ENCODE assay signal across 1 cellular context in genomic region chr22:31080848-31081649, GRCh38.
A peak's percentile ranks its signal among the peaks of the same experiment; 100 is the strongest.
TF ChIP-seq lines count a peak whose summit lies in the region.

TSS of gene SMTN (plus strand) at chr22:31081318. CDS start at chr22:31083259, 1,941 bp downstream.

TF ChIP-seq in HepG2, 621 proteins besides CTCF, POLR2A, EP300 and RAD21 (continued from another document and continues in another):
- TF ChIP-seq, protein P1, sequence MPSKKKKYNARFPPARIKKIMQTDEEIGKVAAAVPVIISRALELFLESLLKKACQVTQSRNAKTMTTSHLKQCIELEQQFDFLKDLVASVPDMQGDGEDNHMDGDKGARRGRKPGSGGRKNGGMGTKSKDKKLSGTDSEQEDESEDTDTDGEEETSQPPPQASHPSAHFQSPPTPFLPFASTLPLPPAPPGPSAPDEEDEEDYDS (CRISPR knock-in tag; IDR thresholded peaks at IDR 0.05): peak; percentile 85
- TF ChIP-seq ERF (CRISPR knock-in tag; IDR thresholded peaks at IDR 0.05) (peak; percentile 78), NAIF1 (CRISPR knock-in tag; IDR thresholded peaks at IDR 0.05; ENCODE audit: borderline replicate concordance) (no peak), MLX (CRISPR knock-in tag; IDR thresholded peaks at IDR 0.05) (no peak), PCBP2 (optimal IDR thresholded peaks at IDR 0.05; ENCODE audit: low read depth, low read length, poor library complexity, severe bottlenecking) (no peak), ELF4 (CRISPR knock-in tag; IDR thresholded peaks at IDR 0.05; ENCODE audit: borderline replicate concordance) (no peak), ZNF317 (CRISPR knock-in tag; IDR thresholded peaks at IDR 0.05) (0 out of 2 replicates have a peak, but pooled peaks have one; percentile 42), ZHX1 (CRISPR knock-in tag; IDR thresholded peaks at IDR 0.05; ENCODE audit: low read depth) (no peak), ZNF7 (CRISPR knock-in tag; IDR thresholded peaks at IDR 0.05) (no peak), ZNF549 (CRISPR knock-in tag; IDR thresholded peaks at IDR 0.05) (no peak), PLSCR1 (CRISPR knock-in tag; IDR thresholded peaks at IDR 0.05; ENCODE audit: borderline replicate concordance) (peak; percentile 24; the same call in 1 of the 2 replicates), ZNF547 (CRISPR knock-in tag; IDR thresholded peaks at IDR 0.05) (peak; percentile 28; the same call in 1 of the 2 replicates), CENPT (CRISPR knock-in tag; IDR thresholded peaks at IDR 0.05; ENCODE audit: low read depth) (no peak), ZNF207 (IDR thresholded peaks at IDR 0.05; ENCODE audit: borderline replicate concordance) (no peak), SRSF4 (IDR thresholded peaks at IDR 0.05; ENCODE audit: low read depth, low read length, poor library complexity, severe bottlenecking) (no peak), ONECUT2 (CRISPR knock-in tag; IDR thresholded peaks at IDR 0.05) (no peak), ZFP82 (CRISPR knock-in tag; IDR thresholded peaks at IDR 0.05; ENCODE audit: borderline replicate concordance) (no peak), PPARG (CRISPR knock-in tag; conservative IDR thresholded peaks at IDR 0.05) (no peak), HMG20A (CRISPR knock-in tag; IDR thresholded peaks at IDR 0.05; ENCODE audit: borderline replicate concordance) (no peak), TSC22D2 (CRISPR knock-in tag; IDR thresholded peaks at IDR 0.05; ENCODE audit: borderline replicate concordance) (0 out of 2 replicates have a peak, but pooled peaks have one; percentile 37), ZNF546 (CRISPR knock-in tag; conservative IDR thresholded peaks at IDR 0.05) (no peak), RARG (CRISPR knock-in tag; IDR thresholded peaks at IDR 0.05; ENCODE audit: low read depth) (no peak), ZNF816 (CRISPR knock-in tag; IDR thresholded peaks at IDR 0.05; ENCODE audit: borderline replicate concordance) (no peak), HOXA5 (CRISPR knock-in tag; IDR thresholded peaks at IDR 0.05) (no peak), ISX (CRISPR knock-in tag; conservative IDR thresholded peaks at IDR 0.05) (no peak), HDAC1 (CRISPR knock-in tag; IDR thresholded peaks at IDR 0.05) (peak; percentile 67), ZFX (CRISPR knock-in tag; IDR thresholded peaks at IDR 0.05; ENCODE audit: low read depth) (peak; percentile 60), TCF12 (IDR thresholded peaks at IDR 0.05) (no peak), TCF12 (CRISPR knock-in tag; IDR thresholded peaks at IDR 0.05) (0 out of 2 replicates have a peak, but pooled peaks have one; percentile 28), ZMYM4 (CRISPR knock-in tag; IDR thresholded peaks at IDR 0.05) (peak; percentile 27; the same call in 1 of the 2 replicates), HOXA3 (CRISPR knock-in tag; IDR thresholded peaks at IDR 0.05) (no peak), ZNF30 (CRISPR knock-in tag; IDR thresholded peaks at IDR 0.05) (no peak), CEBPB (IDR thresholded peaks at IDR 0.05; ENCODE audit: borderline replicate concordance, low read depth, low read length) (no peak), ZNF232 (CRISPR knock-in tag; IDR thresholded peaks at IDR 0.05; ENCODE audit: borderline replicate concordance) (no peak; the same call in 1 of the 2 replicates), CBX5 (CRISPR knock-in tag; IDR thresholded peaks at IDR 0.05; ENCODE audit: borderline replicate concordance) (no peak), RARA (CRISPR knock-in tag; IDR thresholded peaks at IDR 0.05) (no peak), ZNF614 (CRISPR knock-in tag; IDR thresholded peaks at IDR 0.05; ENCODE audit: borderline replicate concordance) (no peak; the same call in 1 of the 2 replicates), THAP9 (CRISPR knock-in tag; IDR thresholded peaks at IDR 0.05; ENCODE audit: borderline replicate concordance) (peak; percentile 78), ZNF773 (CRISPR knock-in tag; IDR thresholded peaks at IDR 0.05; ENCODE audit: borderline replicate concordance) (no peak), BORCS8-MEF2B (CRISPR knock-in tag; IDR thresholded peaks at IDR 0.05) (peak; percentile 62; the same call in 1 of the 2 replicates)
- TF ChIP-seq, protein P2, sequence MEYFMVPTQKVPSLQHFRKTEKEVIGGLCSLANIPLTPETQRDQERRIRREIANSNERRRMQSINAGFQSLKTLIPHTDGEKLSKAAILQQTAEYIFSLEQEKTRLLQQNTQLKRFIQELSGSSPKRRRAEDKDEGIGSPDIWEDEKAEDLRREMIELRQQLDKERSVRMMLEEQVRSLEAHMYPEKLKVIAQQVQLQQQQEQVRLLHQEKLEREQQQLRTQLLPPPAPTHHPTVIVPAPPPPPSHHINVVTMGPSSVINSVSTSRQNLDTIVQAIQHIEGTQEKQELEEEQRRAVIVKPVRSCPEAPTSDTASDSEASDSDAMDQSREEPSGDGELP (IDR thresholded peaks at IDR 0.05; ENCODE audit: borderline replicate concordance, low read depth): no peak
- TF ChIP-seq, protein P3, sequence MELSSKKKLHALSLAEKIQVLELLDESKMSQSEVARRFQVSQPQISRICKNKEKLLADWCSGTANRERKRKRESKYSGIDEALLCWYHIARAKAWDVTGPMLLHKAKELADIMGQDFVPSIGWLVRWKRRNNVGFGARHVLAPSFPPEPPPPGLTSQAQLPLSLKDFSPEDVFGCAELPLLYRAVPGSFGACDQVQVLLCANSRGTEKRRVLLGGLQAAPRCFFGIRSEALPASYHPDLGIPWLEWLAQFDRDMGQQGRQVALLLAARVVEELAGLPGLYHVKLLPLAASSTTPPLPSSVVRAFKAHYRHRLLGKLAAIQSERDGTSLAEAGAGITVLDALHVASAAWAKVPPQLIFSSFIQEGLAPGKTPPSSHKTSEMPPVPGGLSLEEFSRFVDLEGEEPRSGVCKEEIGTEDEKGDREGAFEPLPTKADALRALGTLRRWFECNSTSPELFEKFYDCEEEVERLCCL (CRISPR knock-in tag; IDR thresholded peaks at IDR 0.05; ENCODE audit: borderline replicate concordance): no peak
- TF ChIP-seq, protein P4, sequence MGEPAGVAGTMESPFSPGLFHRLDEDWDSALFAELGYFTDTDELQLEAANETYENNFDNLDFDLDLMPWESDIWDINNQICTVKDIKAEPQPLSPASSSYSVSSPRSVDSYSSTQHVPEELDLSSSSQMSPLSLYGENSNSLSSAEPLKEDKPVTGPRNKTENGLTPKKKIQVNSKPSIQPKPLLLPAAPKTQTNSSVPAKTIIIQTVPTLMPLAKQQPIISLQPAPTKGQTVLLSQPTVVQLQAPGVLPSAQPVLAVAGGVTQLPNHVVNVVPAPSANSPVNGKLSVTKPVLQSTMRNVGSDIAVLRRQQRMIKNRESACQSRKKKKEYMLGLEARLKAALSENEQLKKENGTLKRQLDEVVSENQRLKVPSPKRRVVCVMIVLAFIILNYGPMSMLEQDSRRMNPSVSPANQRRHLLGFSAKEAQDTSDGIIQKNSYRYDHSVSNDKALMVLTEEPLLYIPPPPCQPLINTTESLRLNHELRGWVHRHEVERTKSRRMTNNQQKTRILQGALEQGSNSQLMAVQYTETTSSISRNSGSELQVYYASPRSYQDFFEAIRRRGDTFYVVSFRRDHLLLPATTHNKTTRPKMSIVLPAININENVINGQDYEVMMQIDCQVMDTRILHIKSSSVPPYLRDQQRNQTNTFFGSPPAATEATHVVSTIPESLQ (CRISPR knock-in tag; conservative IDR thresholded peaks at IDR 0.05): no peak
- TF ChIP-seq, protein P5, sequence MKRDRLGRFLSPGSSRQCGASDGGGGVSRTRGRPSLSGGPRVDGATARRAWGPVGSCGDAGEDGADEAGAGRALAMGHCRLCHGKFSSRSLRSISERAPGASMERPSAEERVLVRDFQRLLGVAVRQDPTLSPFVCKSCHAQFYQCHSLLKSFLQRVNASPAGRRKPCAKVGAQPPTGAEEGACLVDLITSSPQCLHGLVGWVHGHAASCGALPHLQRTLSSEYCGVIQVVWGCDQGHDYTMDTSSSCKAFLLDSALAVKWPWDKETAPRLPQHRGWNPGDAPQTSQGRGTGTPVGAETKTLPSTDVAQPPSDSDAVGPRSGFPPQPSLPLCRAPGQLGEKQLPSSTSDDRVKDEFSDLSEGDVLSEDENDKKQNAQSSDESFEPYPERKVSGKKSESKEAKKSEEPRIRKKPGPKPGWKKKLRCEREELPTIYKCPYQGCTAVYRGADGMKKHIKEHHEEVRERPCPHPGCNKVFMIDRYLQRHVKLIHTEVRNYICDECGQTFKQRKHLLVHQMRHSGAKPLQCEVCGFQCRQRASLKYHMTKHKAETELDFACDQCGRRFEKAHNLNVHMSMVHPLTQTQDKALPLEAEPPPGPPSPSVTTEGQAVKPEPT (CRISPR knock-in tag; IDR thresholded peaks at IDR 0.05; ENCODE audit: low read depth): peak; percentile 85; the same call in 1 of the 2 replicates
- TF ChIP-seq, protein P6, sequence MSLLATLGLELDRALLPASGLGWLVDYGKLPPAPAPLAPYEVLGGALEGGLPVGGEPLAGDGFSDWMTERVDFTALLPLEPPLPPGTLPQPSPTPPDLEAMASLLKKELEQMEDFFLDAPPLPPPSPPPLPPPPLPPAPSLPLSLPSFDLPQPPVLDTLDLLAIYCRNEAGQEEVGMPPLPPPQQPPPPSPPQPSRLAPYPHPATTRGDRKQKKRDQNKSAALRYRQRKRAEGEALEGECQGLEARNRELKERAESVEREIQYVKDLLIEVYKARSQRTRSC (CRISPR knock-in tag; IDR thresholded peaks at IDR 0.05; ENCODE audit: low read depth): 0 out of 2 replicates have a peak, but pooled peaks have one; percentile 51
- TF ChIP-seq, protein P7, sequence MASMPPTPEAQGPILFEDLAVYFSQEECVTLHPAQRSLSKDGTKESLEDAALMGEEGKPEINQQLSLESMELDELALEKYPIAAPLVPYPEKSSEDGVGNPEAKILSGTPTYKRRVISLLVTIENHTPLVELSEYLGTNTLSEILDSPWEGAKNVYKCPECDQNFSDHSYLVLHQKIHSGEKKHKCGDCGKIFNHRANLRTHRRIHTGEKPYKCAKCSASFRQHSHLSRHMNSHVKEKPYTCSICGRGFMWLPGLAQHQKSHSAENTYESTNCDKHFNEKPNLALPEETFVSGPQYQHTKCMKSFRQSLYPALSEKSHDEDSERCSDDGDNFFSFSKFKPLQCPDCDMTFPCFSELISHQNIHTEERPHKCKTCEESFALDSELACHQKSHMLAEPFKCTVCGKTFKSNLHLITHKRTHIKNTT (CRISPR knock-in tag; IDR thresholded peaks at IDR 0.05): no peak
- TF ChIP-seq, protein P8, sequence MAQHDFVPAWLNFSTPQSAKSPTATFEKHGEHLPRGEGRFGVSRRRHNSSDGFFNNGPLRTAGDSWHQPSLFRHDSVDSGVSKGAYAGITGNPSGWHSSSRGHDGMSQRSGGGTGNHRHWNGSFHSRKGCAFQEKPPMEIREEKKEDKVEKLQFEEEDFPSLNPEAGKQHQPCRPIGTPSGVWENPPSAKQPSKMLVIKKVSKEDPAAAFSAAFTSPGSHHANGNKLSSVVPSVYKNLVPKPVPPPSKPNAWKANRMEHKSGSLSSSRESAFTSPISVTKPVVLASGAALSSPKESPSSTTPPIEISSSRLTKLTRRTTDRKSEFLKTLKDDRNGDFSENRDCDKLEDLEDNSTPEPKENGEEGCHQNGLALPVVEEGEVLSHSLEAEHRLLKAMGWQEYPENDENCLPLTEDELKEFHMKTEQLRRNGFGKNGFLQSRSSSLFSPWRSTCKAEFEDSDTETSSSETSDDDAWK (CRISPR knock-in tag; IDR thresholded peaks at IDR 0.05): no peak
- TF ChIP-seq, protein P9, sequence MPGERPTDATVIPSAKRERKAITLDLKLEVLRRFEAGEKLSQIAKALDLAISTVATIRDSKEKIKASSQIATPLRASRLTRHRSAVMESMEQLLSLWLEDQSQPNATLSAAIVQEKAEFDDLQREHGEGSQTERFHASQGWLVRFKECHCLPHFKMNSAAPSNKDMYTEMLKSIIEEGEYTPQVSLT (CRISPR knock-in tag; IDR thresholded peaks at IDR 0.05; ENCODE audit: borderline replicate concordance, low read depth): no peak
